In genomic region chr6:52420668-52421358, GRCh38 we compare ENCODE assay signal across 8 cellular contexts. TPM values are rescaled to one million over a fixed set of nuclear protein-coding genes. Genes with fewer than 3 reads are reported as not detected.
A peak's percentile ranks its signal among the peaks of the same experiment; 100 is the strongest.
DNase-seq lines count a peak whose midpoint lies in the region; ATAC-seq and TF ChIP-seq lines count a peak whose summit lies in the region.

No MANE protein-coding gene starts in this region.

- no peak overlapping the region for H3K27ac Mint-ChIP-seq in GM23338
- no peak overlapping the region for H3K27ac Mint-ChIP-seq in activated T-helper 1 cell treated with anti-CD3 and anti-CD28 coated beads, Interleukin-12 subunit alpha, Interleukin-12 subunit beta, Interleukin-2, Interleukin-4 antibody, amounts not matched to agents 30 ng/mL and 10 ng/mL and 1 ng/mL, durations not matched to agents 14 hours and 24 hours and 36 hours

- H3K4me2 ChIP-seq in GM23338, result peak overlapping the region; percentile 77

- no peaks in the 10 kb centered on the region for H3K36me3 Mint-ChIP-seq in GM23338 (ENCODE audit: low read depth)
- no peaks in the 10 kb centered on the region for H3K36me3 Mint-ChIP-seq in activated T-helper 1 cell treated with anti-CD3 and anti-CD28 coated beads, Interleukin-12 subunit alpha, Interleukin-12 subunit beta, Interleukin-2, Interleukin-4 antibody, amounts not matched to agents 30 ng/mL and 10 ng/mL and 1 ng/mL, durations not matched to agents 14 hours and 24 hours and 36 hours (ENCODE audit: low read depth)

- H3K27me3 ChIP-seq in GM23338 (ENCODE audit: insufficient read depth), result no peaks in the 10 kb centered on the region

- no peaks in the 10 kb centered on the region for H3F3A ChIP-seq in GM23338 (replicated peaks; ENCODE audit: low read depth)

- intact Hi-C loops in activated T-helper 1 cell treated with anti-CD3 and anti-CD28 coated beads, Interleukin-12 subunit alpha, Interleukin-12 subunit beta, Interleukin-2, Interleukin-4 antibody, amounts not matched to agents 30 ng/mL and 10 ng/mL and 1 ng/mL, durations not matched to agents 14 hours and 24 hours and 36 hours (cut with micrococcal nuclease), result loop anchor here (1.0 to 10.0 kb wide), 13 partner anchors 23 to 1124 kb away; partner anchors contain the start of genes FBXO9, GCLC, MCM3 and PAQR8

- no peaks in the 10 kb centered on the region for H3K9me2 ChIP-seq in GM23338 (ENCODE audit: insufficient read depth)

- H3K36me3 ChIP-seq in GM23338 (ENCODE audit: insufficient read depth), result no peaks in the 10 kb centered on the region

- H4K20me1 ChIP-seq in GM23338 (replicated peaks; ENCODE audit: insufficient read depth), result no peaks in the 10 kb centered on the region

- 0 out of 2 replicates have a peak overlapping the region, but pooled peaks have one; percentile 24 for H3K27ac ChIP-seq in GM23338 (ENCODE audit: low read depth)
- H3K27ac ChIP-seq in coronary artery, result peak overlapping the region; percentile 89 to 90

- peaks cover 15% of the 10 kb centered on the region for H3K4me1 Mint-ChIP-seq in GM23338
- H3K4me1 Mint-ChIP-seq in activated T-helper 1 cell treated with anti-CD3 and anti-CD28 coated beads, Interleukin-12 subunit alpha, Interleukin-12 subunit beta, Interleukin-2, Interleukin-4 antibody, amounts not matched to agents 30 ng/mL and 10 ng/mL and 1 ng/mL, durations not matched to agents 14 hours and 24 hours and 36 hours (ENCODE audit: low read depth), result peaks cover 7% of the 10 kb centered on the region

- H3K4me1 ChIP-seq in GM23338 (ENCODE audit: insufficient read depth), result no peaks in the 10 kb centered on the region; the same call in 1 of the 2 replicates

- peak; percentile 77 for DNase-seq in GM23338 (ENCODE audit: low spot score)
- DNase-seq in NCI-H524 (lab: John Stamatoyannopoulos, UW), result peak; percentile 42 to 65
- no peak for DNase-seq in coronary artery (ENCODE audit: low spot score)
- DNase-seq in lung microvascular endothelial cell (ENCODE audit: low read depth in 2 of 2), result peak; percentile 42 to 79
- no peak for DNase-seq in T-helper 1 cell
- DNase-seq in activated T-helper 1 cell treated with anti-CD3 and anti-CD28 coated beads, Interleukin-12 subunit alpha, Interleukin-12 subunit beta, Interleukin-2, Interleukin-4 antibody, amounts not matched to agents 30 ng/mL and 10 ng/mL and 1 ng/mL, durations not matched to agents 14 hours and 24 hours and 36 hours (ENCODE audit: low spot score), result no peak

- peak overlapping the region; percentile 92 for H2AFZ ChIP-seq in GM23338

- H3K4me3 ChIP-seq in GM23338, result peak overlapping the region; percentile 80
- H3K4me3 ChIP-seq in coronary artery, result peak overlapping the region; percentile 89

- no peaks in the 10 kb centered on the region for H3K9me3 Mint-ChIP-seq in GM23338
- H3K9me3 Mint-ChIP-seq in activated T-helper 1 cell treated with anti-CD3 and anti-CD28 coated beads, Interleukin-12 subunit alpha, Interleukin-12 subunit beta, Interleukin-2, Interleukin-4 antibody, amounts not matched to agents 30 ng/mL and 10 ng/mL and 1 ng/mL, durations not matched to agents 14 hours and 24 hours and 36 hours, result no peaks in the 10 kb centered on the region

- TF ChIP-seq CTCF in GM23338 (conservative IDR thresholded peaks at IDR 0.05; ENCODE audit: low read depth in 2 of 2) (no peak), coronary artery (IDR thresholded peaks at IDR 0.05) (no peak)

- H3K79me2 ChIP-seq in GM23338 (replicated peaks; ENCODE audit: insufficient read depth), result no peaks in the 10 kb centered on the region

- ATAC-seq in GM23338 (peak; percentile 50), HG03108 (IDR thresholded peaks at IDR 0.05; ENCODE audit: unreplicated experiment) (no peak), GM21528 (IDR thresholded peaks at IDR 0.05; ENCODE audit: low FRiP score, unreplicated experiment) (no peak)

- no peak overlapping the region for H3K4me3 Mint-ChIP-seq in GM23338
- H3K4me3 Mint-ChIP-seq in activated T-helper 1 cell treated with anti-CD3 and anti-CD28 coated beads, Interleukin-12 subunit alpha, Interleukin-12 subunit beta, Interleukin-2, Interleukin-4 antibody, amounts not matched to agents 30 ng/mL and 10 ng/mL and 1 ng/mL, durations not matched to agents 14 hours and 24 hours and 36 hours, result no peak overlapping the region

- H3K27me3 Mint-ChIP-seq in GM23338 (ENCODE audit: insufficient read depth, low read depth, poor library complexity), result peaks cover 8% of the 10 kb centered on the region
- H3K27me3 Mint-ChIP-seq in activated T-helper 1 cell treated with anti-CD3 and anti-CD28 coated beads, Interleukin-12 subunit alpha, Interleukin-12 subunit beta, Interleukin-2, Interleukin-4 antibody, amounts not matched to agents 30 ng/mL and 10 ng/mL and 1 ng/mL, durations not matched to agents 14 hours and 24 hours and 36 hours (ENCODE audit: insufficient read depth), result peaks cover 6% of the 10 kb centered on the region

TF ChIP-seq in GM23338, 12 proteins besides CTCF, POLR2A, EP300 and RAD21:
- TF ChIP-seq POLR2AphosphoS5 (IDR thresholded peaks at IDR 0.05; ENCODE audit: low read depth), result peak; percentile 24; the same call in 1 of the 2 replicates
- TF ChIP-seq STAT1 (IDR thresholded peaks at IDR 0.05; ENCODE audit: unreplicated experiment), result no peak
TF ChIP-seq in GM23338: peak in this region for 1.

RNA-seq across cellular contexts. Expression of gene EFHC1, which starts 0.7 kb away (rescaled TPM):
- total RNA-seq in GM23338 (2014; rRNA removed; shearing (Covaris generic)), result 23.8 and 24.3 TPM in 2 replicates
- polyA plus RNA-seq in GM23338 (2016; fragmentation: Nextera tagmentation; extraction: Ambion mirVana), result 22.0 and 28.0 TPM in 2 replicates
- 4.0 and 4.1 TPM in 2 replicates for total RNA-seq in lung microvascular endothelial cell
- total RNA-seq in activated T-helper 1 cell treated with anti-CD3 and anti-CD28 coated beads, Interleukin-12 subunit alpha, Interleukin-12 subunit beta, Interleukin-2, Interleukin-4 antibody, amounts not matched to agents 30 ng/mL and 10 ng/mL and 1 ng/mL, durations not matched to agents 14 hours and 24 hours and 36 hours, result 0.70 and 1.3 TPM in 2 replicates

RNA-seq across cellular contexts. Expression of gene PAQR8, which starts 58.9 kb away (rescaled TPM):
- 10.8 and 11.2 TPM in 2 replicates for total RNA-seq in GM23338 (2014; rRNA removed; shearing (Covaris generic))
- polyA plus RNA-seq in GM23338 (2016; fragmentation: Nextera tagmentation; extraction: Ambion mirVana), result 3.6 and 3.7 TPM in 2 replicates
- total RNA-seq in lung microvascular endothelial cell, result 7.8 and 12.3 TPM in 2 replicates
- total RNA-seq in activated T-helper 1 cell treated with anti-CD3 and anti-CD28 coated beads, Interleukin-12 subunit alpha, Interleukin-12 subunit beta, Interleukin-2, Interleukin-4 antibody, amounts not matched to agents 30 ng/mL and 10 ng/mL and 1 ng/mL, durations not matched to agents 14 hours and 24 hours and 36 hours, result 2.5 and 2.8 TPM in 2 replicates

Comparison
In these comparisons a context has a peak if more than half of its experiments do, and no peak if none do; other contexts are left out.
1. DNase-seq: peak in GM23338 (single experiment), NCI-H524 (2 of 2) and lung microvascular endothelial cell (2 of 2); none in coronary artery (single experiment), T-helper 1 cell (0 of 5) and activated T-helper 1 cell treated with anti-CD3 and anti-CD28 coated beads, Interleukin-12 subunit alpha, Interleukin-12 subunit beta, Interleukin-2, Interleukin-4 antibody, amounts not matched to agents 30 ng/mL and 10 ng/mL and 1 ng/mL, durations not matched to agents 14 hours and 24 hours and 36 hours (single experiment).